In genomic region chr1:236753964-236754363, GRCh38 we compare ENCODE assay signal across 1 cellular context.
TF ChIP-seq lines count a peak whose summit lies in the region.

No MANE protein-coding gene starts in this region.

TF ChIP-seq in K562, 482 proteins besides CTCF, POLR2A, EP300 and RAD21 (continued from another document and continues in another):
- no peak for TF ChIP-seq ZNF280B (CRISPR knock-in tag; IDR thresholded peaks at IDR 0.05)
- TF ChIP-seq ETV1 (tag; conservative IDR thresholded peaks at IDR 0.05; ENCODE audit: low read depth), result no peak
- TF ChIP-seq TRIM28 (IDR thresholded peaks at IDR 0.05), result no peak
- peak; percentile 23; the same call in 1 of the 2 replicates for TF ChIP-seq ARID1B (IDR thresholded peaks at IDR 0.05)
- TF ChIP-seq CREB3L1 (IDR thresholded peaks at IDR 0.05; ENCODE audit: borderline replicate concordance, low read depth), result peak; percentile 20; the same call in 1 of the 2 replicates
- no peak for TF ChIP-seq ZNF165 (CRISPR knock-in tag; IDR thresholded peaks at IDR 0.05; ENCODE audit: borderline replicate concordance)
- no peak for TF ChIP-seq KAT2B (IDR thresholded peaks at IDR 0.05; ENCODE audit: low read depth, low read length)
- TF ChIP-seq USF2 (CRISPR knock-in tag; IDR thresholded peaks at IDR 0.05), result peak; percentile 38
- TF ChIP-seq ZNF644 (tag; IDR thresholded peaks at IDR 0.05; ENCODE audit: low read depth), result no peak
- no peak for TF ChIP-seq CCAR2 (IDR thresholded peaks at IDR 0.05; ENCODE audit: low read depth, low read length)
- TF ChIP-seq HDAC3 (IDR thresholded peaks at IDR 0.05; ENCODE audit: borderline replicate concordance, partially characterized antibody), result no peak
- TF ChIP-seq STAT5A (IDR thresholded peaks at IDR 0.05; ENCODE audit: borderline replicate concordance, low read length), result no peak
- TF ChIP-seq MCM5 (IDR thresholded peaks at IDR 0.05; ENCODE audit: low read depth), result no peak
- no peak for TF ChIP-seq BRD9 (IDR thresholded peaks at IDR 0.05; ENCODE audit: low read depth, partially characterized antibody)
- TF ChIP-seq SRSF1 (IDR thresholded peaks at IDR 0.05; ENCODE audit: low read depth, low read length), result no peak
- no peak for TF ChIP-seq SRSF3 (IDR thresholded peaks at IDR 0.05; ENCODE audit: insufficient read depth, low read length)
- no peak for TF ChIP-seq CEBPB (tag; IDR thresholded peaks at IDR 0.05)
- TF ChIP-seq ELK3 (CRISPR knock-in tag; IDR thresholded peaks at IDR 0.05), result no peak
- no peak for TF ChIP-seq ZFP30 (CRISPR knock-in tag; IDR thresholded peaks at IDR 0.05; ENCODE audit: borderline replicate concordance)
- TF ChIP-seq SOX6 (IDR thresholded peaks at IDR 0.05), result no peak
- no peak for TF ChIP-seq SMC3 (conservative IDR thresholded peaks at IDR 0.05; ENCODE audit: insufficient read depth, low read depth, low read length)
- TF ChIP-seq RBM25 (IDR thresholded peaks at IDR 0.05; ENCODE audit: low read depth, low read length, severe bottlenecking), result no peak
- TF ChIP-seq TBL1XR1 (IDR thresholded peaks at IDR 0.05; ENCODE audit: low read length in 2 of 2), result no peak
- no peak for TF ChIP-seq CREB3 (tag; conservative IDR thresholded peaks at IDR 0.05; ENCODE audit: low read depth)
- TF ChIP-seq DPF2 (IDR thresholded peaks at IDR 0.05), result peak; percentile 54; the same call in 1 of the 2 replicates
- TF ChIP-seq KLF10 (CRISPR knock-in tag; IDR thresholded peaks at IDR 0.05), result no peak
- TF ChIP-seq PHF8 (IDR thresholded peaks at IDR 0.05; ENCODE audit: borderline replicate concordance, low read length), result no peak
- TF ChIP-seq CREBBP (IDR thresholded peaks at IDR 0.05; ENCODE audit: low read depth, low read length), result no peak
- TF ChIP-seq NFE2 (IDR thresholded peaks at IDR 0.05; ENCODE audit: low read depth), result peak; percentile 40; the same call in 1 of the 2 replicates
- TF ChIP-seq NCOR1 (IDR thresholded peaks at IDR 0.05), result no peak
- no peak for TF ChIP-seq RBM17 (IDR thresholded peaks at IDR 0.05; ENCODE audit: borderline replicate concordance, low read depth, low read length)
- TF ChIP-seq ZKSCAN1 (IDR thresholded peaks at IDR 0.05; ENCODE audit: low read depth, low read length), result no peak
- no peak for TF ChIP-seq ZNF668 (CRISPR knock-in tag; IDR thresholded peaks at IDR 0.05)
- TF ChIP-seq RBM15 (IDR thresholded peaks at IDR 0.05; ENCODE audit: insufficient read depth, low read length), result no peak
- TF ChIP-seq SRSF7 (optimal IDR thresholded peaks at IDR 0.05; ENCODE audit: low read depth, low read length), result no peak
- peak; percentile 13; the same call in 1 of the 2 replicates for TF ChIP-seq TAL1 (IDR thresholded peaks at IDR 0.05)
- TF ChIP-seq SNRNP70 (optimal IDR thresholded peaks at IDR 0.05; ENCODE audit: low read depth, low read length), result no peak
- TF ChIP-seq CCNT2 (IDR thresholded peaks at IDR 0.05; ENCODE audit: borderline replicate concordance, extremely low read depth, insufficient read length, low read depth, low read length), result no peak
- TF ChIP-seq CSDE1 (IDR thresholded peaks at IDR 0.05), result no peak
- no peak for TF ChIP-seq XRCC4 (IDR thresholded peaks at IDR 0.05; ENCODE audit: extremely low read depth, insufficient read depth, insufficient read length)
- no peak for TF ChIP-seq CHD1 (IDR thresholded peaks at IDR 0.05; ENCODE audit: low read length)
- no peak for TF ChIP-seq POLR3A (IDR thresholded peaks at IDR 0.05; ENCODE audit: borderline replicate concordance, extremely low read depth, insufficient read depth, insufficient read length)
- no peak for TF ChIP-seq CREB5 (CRISPR knock-in tag; IDR thresholded peaks at IDR 0.05)
- no peak for TF ChIP-seq GATA2 (CRISPR knock-in tag; IDR thresholded peaks at IDR 0.05)
- TF ChIP-seq PYGO2 (tag; IDR thresholded peaks at IDR 0.05), result no peak
- peak in 1 of 3 experiments; percentile 59 for TF ChIP-seq YY1 (IDR thresholded peaks at IDR 0.05; ENCODE audit: borderline replicate concordance in 1 of 3, control insufficient read depth in 1 of 3, extremely low read depth in 1 of 3, insufficient read depth in 3 of 3, insufficient read length in 1 of 3, insufficient replicate concordance in 2 of 3, low read depth in 1 of 3, low read length in 2 of 3)
- no peak for TF ChIP-seq ZNF23 (CRISPR knock-in tag; IDR thresholded peaks at IDR 0.05)
- TF ChIP-seq HMG20B (CRISPR knock-in tag; IDR thresholded peaks at IDR 0.05), result no peak
- 0 out of 4 replicates have a peak, but pooled peaks of 1 of the 2 experiments have one; percentile 25 for TF ChIP-seq MAZ (CRISPR knock-in tag; conservative IDR thresholded peaks at IDR 0.05 in 1 of 2, IDR thresholded peaks at IDR 0.05 in 1 of 2)
- TF ChIP-seq ZKSCAN3 (CRISPR knock-in tag; IDR thresholded peaks at IDR 0.05), result no peak
- 0 out of 4 replicates have a peak, but pooled peaks of 1 of the 2 experiments have one; percentile 24 for TF ChIP-seq HDAC1 (IDR thresholded peaks at IDR 0.05)
- TF ChIP-seq ZNF780A (CRISPR knock-in tag; IDR thresholded peaks at IDR 0.05), result no peak
- TF ChIP-seq RBM34 (IDR thresholded peaks at IDR 0.05; ENCODE audit: borderline replicate concordance, insufficient read depth, low read length), result no peak
- no peak for TF ChIP-seq ZNF445 (CRISPR knock-in tag; IDR thresholded peaks at IDR 0.05; ENCODE audit: low read depth)
- TF ChIP-seq SREBF1 (IDR thresholded peaks at IDR 0.05; ENCODE audit: borderline replicate concordance, low read depth, low read length), result no peak
- no peak for TF ChIP-seq JUND (IDR thresholded peaks at IDR 0.05; ENCODE audit: borderline replicate concordance, low read depth, low read length)
- TF ChIP-seq JUND (tag; IDR thresholded peaks at IDR 0.05; ENCODE audit: borderline replicate concordance, low read depth, low read length), result no peak
- 0 out of 2 replicates have a peak, but pooled peaks have one; percentile 44 for TF ChIP-seq ZNF395 (CRISPR knock-in tag; IDR thresholded peaks at IDR 0.05)
- TF ChIP-seq TCF3 (CRISPR knock-in tag; IDR thresholded peaks at IDR 0.05), result peak; percentile 20; the same call in 1 of the 2 replicates
- TF ChIP-seq E2F5 (CRISPR knock-in tag; IDR thresholded peaks at IDR 0.05), result no peak
- TF ChIP-seq MEF2D (tag; conservative IDR thresholded peaks at IDR 0.05; ENCODE audit: low read depth), result no peak
- TF ChIP-seq TRIM25 (IDR thresholded peaks at IDR 0.05; ENCODE audit: borderline replicate concordance), result no peak
- no peak for TF ChIP-seq HNRNPLL (IDR thresholded peaks at IDR 0.05; ENCODE audit: low read depth, low read length, poor library complexity, severe bottlenecking)
- TF ChIP-seq ELF4 (CRISPR knock-in tag; IDR thresholded peaks at IDR 0.05), result no peak
- 0 out of 2 replicates have a peak, but pooled peaks have one; percentile 18 for TF ChIP-seq CREM (IDR thresholded peaks at IDR 0.05; ENCODE audit: low read depth)
- no peak for TF ChIP-seq ZNF280A (IDR thresholded peaks at IDR 0.05; ENCODE audit: low read depth, partially characterized antibody)
- peak; percentile 32; the same call in 1 of the 2 replicates for TF ChIP-seq E2F3 (CRISPR knock-in tag; IDR thresholded peaks at IDR 0.05)
